8 cellular contexts compared by ENCODE assay signal in the genomic region with DNA sequence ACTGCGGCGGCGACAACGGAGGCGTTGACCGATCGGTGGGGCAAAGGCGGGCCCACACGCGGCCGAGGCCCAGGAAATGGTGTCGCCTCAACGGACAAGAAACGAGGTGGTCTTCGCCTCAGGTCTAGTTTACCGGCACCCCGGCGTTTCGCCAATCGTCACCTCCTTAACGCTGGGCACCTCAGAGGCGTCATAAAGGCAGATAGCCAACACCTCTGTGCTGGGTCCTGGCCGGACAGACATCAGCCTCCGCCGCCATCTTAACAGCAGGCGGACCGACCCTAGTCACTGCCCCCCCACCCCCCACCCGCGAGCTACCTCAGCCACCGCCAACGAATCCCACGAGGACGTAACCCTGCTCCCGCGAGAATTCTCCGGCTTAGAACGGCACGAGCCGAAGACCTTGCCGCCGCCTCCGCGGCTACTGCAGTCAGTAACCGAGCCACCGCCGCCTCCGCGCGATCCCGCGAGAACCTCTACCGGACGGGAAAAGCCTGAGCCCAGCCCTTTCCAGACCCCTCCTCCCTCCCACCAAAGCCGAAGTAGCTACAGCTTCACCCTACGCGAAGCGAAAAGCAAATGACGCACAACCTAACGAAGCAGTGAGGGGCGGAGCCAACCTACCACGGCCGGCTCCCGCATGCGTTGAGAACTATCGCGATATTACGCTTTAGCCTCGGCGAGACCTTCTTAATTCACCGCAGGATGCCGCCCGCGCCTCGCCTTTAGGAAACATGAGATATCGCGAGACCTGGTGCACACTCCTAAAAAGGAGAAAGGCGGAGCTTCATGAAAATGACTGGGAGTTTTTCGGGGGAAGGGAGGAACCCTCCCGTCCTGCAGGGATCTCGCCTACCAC.
DNase-seq lines count a peak whose midpoint lies in the region; ATAC-seq and TF ChIP-seq lines count a peak whose summit lies in the region.

No MANE protein-coding gene starts in this region.

- POLR2A ChIA-PET in AG04449 (lab: Yijun Ruan, JAX) = interaction anchor here (0.6 to 1.2 kb wide), 4 partner anchors 32 to 307 kb away, joined by 3 to 6 read pairs (median 3); partner anchors contain the start of genes RIBC1 and SMC1A

- TF ChIP-seq CTCF in AG04449 (IDR thresholded peaks at IDR 0.05; ENCODE audit: insufficient read depth, low read length, missing control alignments) (no peak), WI38 (IDR thresholded peaks at IDR 0.05; ENCODE audit: low read depth, low read length) (no peak), cardiac fibroblast (IDR thresholded peaks at IDR 0.05; ENCODE audit: low read depth, low read length) (no peak)

- peak overlapping the region; percentile 72 to 96 (median 90) for H3K27ac ChIP-seq in skin epidermis

- DNase-seq in AG04449 (ENCODE audit: low read depth, low spot score) (peak; percentile 91), NCI-H2227 (lab: John Stamatoyannopoulos, UW; ENCODE audit: unreplicated experiment) (peak; percentile 100), cardiac fibroblast (ENCODE audit: low read depth in 2 of 2) (peak; percentile 99), iPS-NIHi11 (ENCODE audit: low spot score) (peak; percentile 68)

- CTCF ChIA-PET in AG04449 (lab: Yijun Ruan, JAX) = interaction anchor here (1.4 kb wide), 1 partner anchor 148 kb away, joined by 3 read pairs; no protein-coding TSS in a partner anchor

- ATAC-seq in GM18909 (IDR thresholded peaks at IDR 0.05; ENCODE audit: poor library complexity, unreplicated experiment) (peak; percentile 74), HG03159 (IDR thresholded peaks at IDR 0.05; ENCODE audit: unreplicated experiment) (peak; percentile 59)

- peak overlapping the region; percentile 74 for H3K4me3 ChIP-seq in AG04449 (ENCODE audit: low read depth, low read length)
- peak overlapping the region; percentile 70 for H3K4me3 ChIP-seq in WI38 (ENCODE audit: low read depth, low read length)
- H3K4me3 ChIP-seq in cardiac fibroblast (replicated peaks in 1 of 2; ENCODE audit: low read depth in 2 of 2, low read length in 2 of 2) = peak overlapping the region; percentile 67 to 71
- peak overlapping the region; percentile 52 to 73 (median 63) for H3K4me3 ChIP-seq in skin epidermis

Comparison
In these comparisons a context has a peak if more than half of its experiments do, and no peak if none do; other contexts are left out.
1. Peak in every context shown above with its lines: DNase-seq, ATAC-seq, H3K4me3 ChIP-seq and H3K27ac ChIP-seq.